ENCODE assay signal across 14 cellular contexts in the genomic region with DNA sequence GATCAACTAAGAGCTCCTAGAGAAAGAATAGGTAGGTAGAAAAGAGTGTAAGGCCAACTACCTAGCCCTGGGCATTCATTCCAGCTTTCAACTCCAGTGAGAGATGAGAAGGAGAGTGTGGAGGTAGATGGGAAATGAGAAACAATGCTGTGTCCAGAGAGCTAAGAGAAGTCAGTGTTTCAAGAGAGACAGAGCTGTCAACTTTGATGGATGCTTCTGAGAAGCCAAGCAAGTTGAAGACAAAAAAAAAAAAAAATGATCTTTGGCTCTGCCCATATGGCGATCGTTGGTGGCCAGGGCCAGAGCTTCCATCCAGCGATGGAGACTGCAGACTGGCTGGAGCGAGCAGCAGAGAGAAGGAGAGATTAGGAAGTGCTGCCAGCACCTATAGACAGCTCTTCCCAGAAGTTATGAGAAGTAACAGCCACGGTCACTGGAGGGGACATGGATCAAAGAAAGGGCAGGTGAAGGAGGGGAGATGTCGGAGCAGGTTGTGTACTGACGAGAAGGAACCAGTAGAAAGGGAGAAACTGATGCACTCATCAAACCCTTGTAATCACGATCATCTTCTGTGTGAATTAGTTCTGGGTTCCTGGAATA.
DNase-seq lines count a peak whose midpoint lies in the region; ATAC-seq, FAIRE-seq and TF ChIP-seq lines count a peak whose summit lies in the region.
"Had no signal": no experiment of that assay in that cellular context is flagged by ENCODE, and none has a peak within 500 bp of the region (broad histone marks: within the 10 kb centered on the region; RNA-seq: fewer than 3 reads in every experiment).

No MANE protein-coding gene starts in this region.

- H3K27ac ChIP-seq in liver (ENCODE audit: low read depth in 1 of 2, low read length in 2 of 2) (peak overlapping the region; percentile 68 to 79), HepG2 (ENCODE audit: extremely low read length, insufficient read depth, low read length) (no peak overlapping the region), coronary artery (peak overlapping the region; percentile 13 to 54), sigmoid colon (peak overlapping the region in 1 of 4 donors; percentile 92)
- H3K27ac ChIP-seq: SJCRH30 had no signal

- H3K4me3 ChIP-seq in liver (ENCODE audit: low read depth in 1 of 3, low read length in 3 of 3) (no peak overlapping the region), HepG2 (replicated peaks in 1 of 3; ENCODE audit: insufficient read depth in 1 of 3, low read depth in 2 of 3, low read length in 3 of 3) (no peak overlapping the region), coronary artery (no peak overlapping the region), sigmoid colon (no peak overlapping the region), Caco-2 (ENCODE audit: low read depth, low read length) (no peak overlapping the region)
- H3K4me3 ChIP-seq: SJCRH30 had no signal

- H3K79me2 ChIP-seq in HepG2 (ENCODE audit: insufficient read depth, low read length): no peaks in the 10 kb centered on the region

- H3K4me1 ChIP-seq in liver (ENCODE audit: control insufficient read depth in 4 of 4, insufficient read depth in 4 of 4, low read length in 3 of 4) (peaks cover 5 to 25% (median 16%) of the 10 kb centered on the region in 4 donors), HepG2 (ENCODE audit: insufficient read depth, low read length) (peaks cover 19% of the 10 kb centered on the region), sigmoid colon (peaks cover 0 to 49% (median 45%) of the 10 kb centered on the region in 4 donors), Caco-2 (peaks cover 24% of the 10 kb centered on the region)

- H3K4me2 ChIP-seq in HepG2 (ENCODE audit: low read depth, low read length): no peak overlapping the region

- no peak overlapping the region for H3K27ac Mint-ChIP-seq in Caco-2 (ENCODE audit: unreplicated experiment)
- H3K27ac Mint-ChIP-seq: IgD-negative memory B cell had no signal

- no peak overlapping the region for H2AFZ ChIP-seq in HepG2 (ENCODE audit: low read length)

- no peaks in the 10 kb centered on the region for H3K36me3 Mint-ChIP-seq in Caco-2 (ENCODE audit: insufficient read depth, unreplicated experiment)

- POLR2A ChIA-PET in HepG2 (lab: Yijun Ruan, JAX): no interaction called here
- POLR2A ChIA-PET in Caco-2 (lab: Charles Lee): no interaction called here

- intact Hi-C loops in HepG2 (cut with micrococcal nuclease; ENCODE audit: unreplicated experiment): no loop called here
- intact Hi-C loops in sigmoid colon (cut with DNase I): no loop called here
- intact Hi-C loops in Caco-2 (cut with micrococcal nuclease; ENCODE audit: unreplicated experiment): no loop called here

- TF ChIP-seq EP300 in HepG2 (IDR thresholded peaks at IDR 0.05; ENCODE audit: low read depth in 2 of 2, low read length in 2 of 2) (no peak), HepG2 (CRISPR knock-in tag; IDR thresholded peaks at IDR 0.05; ENCODE audit: borderline replicate concordance) (no peak), sigmoid colon (IDR thresholded peaks at IDR 0.05) (no peak)

- CTCF ChIA-PET in HepG2 (lab: Yijun Ruan, JAX; ENCODE audit: low intra/inter-chr PET ratio, low total read pairs): no interaction called here
- CTCF ChIA-PET in Caco-2 (lab: Charles Lee): no interaction called here

- TF ChIP-seq POLR2A in HepG2 (IDR thresholded peaks at IDR 0.05; ENCODE audit: insufficient read depth in 1 of 2, low read depth in 2 of 2, low read length in 2 of 2): no peak
- no peak for TF ChIP-seq POLR2A in sigmoid colon (IDR thresholded peaks at IDR 0.05)

- no peak for TF ChIP-seq RAD21 in liver (IDR thresholded peaks at IDR 0.05)
- no peak for TF ChIP-seq RAD21 in HepG2 (CRISPR knock-in tag; IDR thresholded peaks at IDR 0.05)

- no peaks in the 10 kb centered on the region for H3K36me3 ChIP-seq in liver (ENCODE audit: control insufficient read depth in 4 of 4, insufficient read depth in 3 of 4, low read depth in 1 of 4, low read length in 3 of 4)
- H3K36me3 ChIP-seq in HepG2 (replicated peaks in 1 of 2; ENCODE audit: control insufficient read depth in 1 of 2, insufficient read depth in 2 of 2, low read length in 2 of 2): no peaks in the 10 kb centered on the region
- H3K36me3 ChIP-seq in sigmoid colon: no peaks in the 10 kb centered on the region
- no peaks in the 10 kb centered on the region for H3K36me3 ChIP-seq in Caco-2 (ENCODE audit: control insufficient read depth, insufficient read depth, low read length)
- H3K36me3 ChIP-seq: SJCRH30 had no signal

- ATAC-seq in HepG2: no peak

- no peaks in the 10 kb centered on the region for H4K20me1 ChIP-seq in HepG2 (ENCODE audit: insufficient read depth, low read length)

- no peak for TF ChIP-seq CTCF in liver (IDR thresholded peaks at IDR 0.05; ENCODE audit: low read depth, low read length, missing input control)
- no peak for TF ChIP-seq CTCF in HepG2 (CRISPR knock-in tag; IDR thresholded peaks at IDR 0.05)
- no peak for TF ChIP-seq CTCF in coronary artery (IDR thresholded peaks at IDR 0.05)
- no peak for TF ChIP-seq CTCF in sigmoid colon (IDR thresholded peaks at IDR 0.05)
- no peak for TF ChIP-seq CTCF in Caco-2 (IDR thresholded peaks at IDR 0.05; ENCODE audit: insufficient read depth in 1 of 2, low read depth in 1 of 2, low read length in 1 of 2, severe bottlenecking in 1 of 2, unreplicated experiment in 1 of 2)

- no peaks in the 10 kb centered on the region for H3K27me3 Mint-ChIP-seq in Caco-2 (ENCODE audit: insufficient read depth, unreplicated experiment)

- H3K9ac ChIP-seq in liver (ENCODE audit: low read depth in 1 of 2, low read length in 2 of 2) (no peak overlapping the region), HepG2 (ENCODE audit: insufficient read depth, low read depth, low read length) (no peak overlapping the region)

- H3K9me3 Mint-ChIP-seq in Caco-2 (ENCODE audit: unreplicated experiment): no peaks in the 10 kb centered on the region

- in situ Hi-C loops in HepG2 (cut with HindIII; ENCODE audit: extremely low pct_ligation_motif_present, low pct_unique_long_range_greater_than_20kb): no loop called here

- no peak for FAIRE-seq in HepG2 (lab: Jason Lieb, UNC)
- FAIRE-seq: GM19239, H1 had no signal

- WGBS in liver: 97% methylated on average over 8 of the region's 8 CpGs
- WGBS in HepG2 (ENCODE audit: low lambda C conversion rate): 52% methylated on average over 8 of the region's 8 CpGs
- WGBS in sigmoid colon, 2 donors: 74 to 94% methylated on average over 8 of the region's 8 CpGs

- H3K4me3 Mint-ChIP-seq in Caco-2 (ENCODE audit: unreplicated experiment): no peak overlapping the region
- H3K4me3 Mint-ChIP-seq: IgD-negative memory B cell had no signal

- H3K4me1 Mint-ChIP-seq in Caco-2 (ENCODE audit: low read depth, unreplicated experiment): peaks cover 19% of the 10 kb centered on the region

- no peaks in the 10 kb centered on the region for H3K9me3 ChIP-seq in liver (ENCODE audit: control insufficient read depth in 4 of 4, low read length in 3 of 4)
- no peaks in the 10 kb centered on the region for H3K9me3 ChIP-seq in HepG2 (ENCODE audit: low read length)
- no peaks in the 10 kb centered on the region for H3K9me3 ChIP-seq in sigmoid colon
- no peaks in the 10 kb centered on the region for H3K9me3 ChIP-seq in Caco-2
- H3K9me3 ChIP-seq: SJCRH30 had no signal

- no TSS peak for BruUV-seq in HepG2 (replicated peaks; lab: Mats Ljungman, UMichigan)
- no TSS peak for BruUV-seq in Caco-2 (replicated peaks; lab: Mats Ljungman, UMichigan)

- no peaks in the 10 kb centered on the region for H3K27me3 ChIP-seq in liver (ENCODE audit: control insufficient read depth in 4 of 4, insufficient read depth in 4 of 4, low read length in 3 of 4)
- H3K27me3 ChIP-seq in HepG2 (ENCODE audit: control insufficient read depth in 1 of 2, insufficient read depth in 2 of 2, low read length in 2 of 2): peaks cover 0 to 25% of the 10 kb centered on the region in 2 experiments; a peak in 1 of 5 replicates
- H3K27me3 ChIP-seq in sigmoid colon: no peaks in the 10 kb centered on the region
- H3K27me3 ChIP-seq in Caco-2 (replicated peaks; ENCODE audit: control insufficient read depth, insufficient read depth, low read length): no peaks in the 10 kb centered on the region
- H3K27me3 ChIP-seq: SJCRH30 had no signal

- no peak for DNase-seq in HepG2 (ENCODE audit: low spot score)
- peak; percentile 50 for DNase-seq in coronary artery (ENCODE audit: low spot score)
- DNase-seq in sigmoid colon: peak; percentile 37
- DNase-seq in SHP77 treated with DMSO at 0.1 percent for 48 hours (lab: John Stamatoyannopoulos, UW): no peak
- no peak for DNase-seq in GDM1 (lab: John Stamatoyannopoulos, UW)
- no peak for DNase-seq in Caco-2
- DNase-seq: COR-L47, NCI-H187, OCI-M1 had no signal

TF ChIP-seq in liver, 16 proteins besides CTCF, POLR2A, EP300 and RAD21 (continues in another document):
- no peak for TF ChIP-seq FOXA1 (IDR thresholded peaks at IDR 0.05)
- TF ChIP-seq RXRA (IDR thresholded peaks at IDR 0.05): no peak
- TF ChIP-seq HNF4A (conservative IDR thresholded peaks at IDR 0.05): no peak
- TF ChIP-seq JUND (IDR thresholded peaks at IDR 0.05): no peak

TF ChIP-seq in HepG2, 621 proteins besides CTCF, POLR2A, EP300 and RAD21:
- no peak for TF ChIP-seq FOSL1 (CRISPR knock-in tag; IDR thresholded peaks at IDR 0.05; ENCODE audit: borderline replicate concordance)
- TF ChIP-seq, protein P1, sequence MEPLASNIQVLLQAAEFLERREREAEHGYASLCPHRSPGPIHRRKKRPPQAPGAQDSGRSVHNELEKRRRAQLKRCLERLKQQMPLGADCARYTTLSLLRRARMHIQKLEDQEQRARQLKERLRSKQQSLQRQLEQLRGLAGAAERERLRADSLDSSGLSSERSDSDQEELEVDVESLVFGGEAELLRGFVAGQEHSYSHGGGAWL (CRISPR knock-in tag; IDR thresholded peaks at IDR 0.05): no peak
- TF ChIP-seq, protein P2, sequence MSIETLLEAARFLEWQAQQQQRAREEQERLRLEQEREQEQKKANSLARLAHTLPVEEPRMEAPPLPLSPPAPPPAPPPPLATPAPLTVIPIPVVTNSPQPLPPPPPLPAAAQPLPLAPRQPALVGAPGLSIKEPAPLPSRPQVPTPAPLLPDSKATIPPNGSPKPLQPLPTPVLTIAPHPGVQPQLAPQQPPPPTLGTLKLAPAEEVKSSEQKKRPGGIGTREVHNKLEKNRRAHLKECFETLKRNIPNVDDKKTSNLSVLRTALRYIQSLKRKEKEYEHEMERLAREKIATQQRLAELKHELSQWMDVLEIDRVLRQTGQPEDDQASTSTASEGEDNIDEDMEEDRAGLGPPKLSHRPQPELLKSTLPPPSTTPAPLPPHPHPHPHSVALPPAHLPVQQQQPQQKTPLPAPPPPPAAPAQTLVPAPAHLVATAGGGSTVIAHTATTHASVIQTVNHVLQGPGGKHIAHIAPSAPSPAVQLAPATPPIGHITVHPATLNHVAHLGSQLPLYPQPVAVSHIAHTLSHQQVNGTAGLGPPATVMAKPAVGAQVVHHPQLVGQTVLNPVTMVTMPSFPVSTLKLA (IDR thresholded peaks at IDR 0.05): no peak
- TF ChIP-seq ZFP37 (CRISPR knock-in tag; IDR thresholded peaks at IDR 0.05; ENCODE audit: borderline replicate concordance): no peak
- no peak for TF ChIP-seq ZNF75D (CRISPR knock-in tag; IDR thresholded peaks at IDR 0.05; ENCODE audit: borderline replicate concordance)
- TF ChIP-seq NR3C1 (CRISPR knock-in tag; IDR thresholded peaks at IDR 0.05): no peak
- no peak for TF ChIP-seq KLF12 (CRISPR knock-in tag; IDR thresholded peaks at IDR 0.05; ENCODE audit: borderline replicate concordance)

Comparison
In these comparisons a context has a peak if more than half of its experiments do, and no peak if none do; other contexts are left out.
1. DNase-seq: peak in coronary artery (single experiment) and sigmoid colon (single experiment); none in HepG2 (single experiment), SHP77 treated with DMSO at 0.1 percent for 48 hours (single experiment), GDM1 (single experiment) and Caco-2 (0 of 2).